8 cellular contexts compared by ENCODE assay signal in the genomic region with DNA sequence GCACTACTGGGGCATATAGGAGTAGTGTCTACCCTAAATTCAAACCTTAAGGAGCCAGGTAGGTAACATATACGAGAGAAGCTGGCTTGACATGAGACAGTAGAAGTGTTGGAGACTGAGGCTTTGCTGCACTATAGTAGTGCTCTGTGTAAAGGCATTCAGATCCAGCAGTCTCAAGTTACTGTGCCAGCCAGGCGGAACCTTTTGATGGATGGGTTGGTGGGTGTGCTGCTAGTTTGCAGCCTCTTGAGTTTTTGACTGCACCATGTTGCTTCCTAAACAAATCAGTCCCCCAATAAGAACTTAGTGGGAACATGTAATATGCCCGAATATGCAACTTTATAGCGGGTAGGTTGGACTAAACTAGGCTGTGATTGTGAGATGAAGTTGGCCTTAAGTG. TPM values are rescaled to one million over a fixed set of nuclear protein-coding genes. Genes with fewer than 3 reads are reported as not detected.
A peak's percentile ranks its signal among the peaks of the same experiment; 100 is the strongest.
DNase-seq lines count a peak whose midpoint lies in the region; ATAC-seq and TF ChIP-seq lines count a peak whose summit lies in the region.

No MANE protein-coding gene starts in this region.

- intact Hi-C loops in breast epithelium (cut with DNase I; ENCODE audit: low total_unique reads), result no loop called here

- H3K9me3 ChIP-seq in Karpas-422 (ENCODE audit: low read length) (no peaks in the 10 kb centered on the region), breast epithelium (no peaks in the 10 kb centered on the region)

- peaks cover 60% of the 10 kb centered on the region for H3K79me2 ChIP-seq in Karpas-422 (ENCODE audit: low read length)

- peaks cover 20% of the 10 kb centered on the region; the same call in 1 of the 2 replicates for H3K36me3 ChIP-seq in Karpas-422 (ENCODE audit: insufficient read depth, low read length)
- no peaks in the 10 kb centered on the region for H3K36me3 ChIP-seq in breast epithelium

- TF ChIP-seq POLR2A in breast epithelium (IDR thresholded peaks at IDR 0.05), result no peak

- H2AFZ ChIP-seq in Karpas-422 (ENCODE audit: low read length), result no peak overlapping the region

- TF ChIP-seq CTCF in AG10803 (conservative IDR thresholded peaks at IDR 0.05; ENCODE audit: low read length), result no peak
- TF ChIP-seq CTCF in breast epithelium (IDR thresholded peaks at IDR 0.05), result no peak

- no peaks in the 10 kb centered on the region for H3K27me3 ChIP-seq in Karpas-422 (ENCODE audit: low read length)
- no peaks in the 10 kb centered on the region for H3K27me3 ChIP-seq in breast epithelium

- in situ Hi-C loops in G401 (cut with HindIII; ENCODE audit: low sequenced_read_pairs), result no loop called here

- H3K4me1 ChIP-seq in Karpas-422 (ENCODE audit: low read length) (peaks cover 27% of the 10 kb centered on the region), breast epithelium (peaks cover 8 to 26% of the 10 kb centered on the region in 2 donors)

- H3K4me2 ChIP-seq in Karpas-422 (ENCODE audit: low read depth, low read length, poor library complexity, severe bottlenecking), result peak overlapping the region; percentile 80

- ATAC-seq in GM21381 (IDR thresholded peaks at IDR 0.05; ENCODE audit: unreplicated experiment), result no peak

- H3K27ac ChIP-seq in Karpas-422 (ENCODE audit: low read length), result peak overlapping the region; percentile 32; the same call in 1 of the 2 replicates
- peak overlapping the region in 1 of 2 donors; percentile 91 for H3K27ac ChIP-seq in breast epithelium

- peak overlapping the region; percentile 94 for H3K4me3 ChIP-seq in AG10803 (ENCODE audit: low read length)
- peak overlapping the region; percentile 78 for H3K4me3 ChIP-seq in Karpas-422 (ENCODE audit: low read length)
- peak overlapping the region; percentile 69 to 98 (median 83) for H3K4me3 ChIP-seq in breast epithelium

- H3K9me2 ChIP-seq in Karpas-422 (replicated peaks; ENCODE audit: insufficient read depth, low read length), result no peaks in the 10 kb centered on the region

- peaks cover 44% of the 10 kb centered on the region for H4K20me1 ChIP-seq in Karpas-422 (ENCODE audit: insufficient read depth, low read depth, low read length)

- peak overlapping the region; percentile 88 for H3K9ac ChIP-seq in Karpas-422 (ENCODE audit: low read length)

- DNase-seq in AG10803 (ENCODE audit: low read depth) (no peak), Karpas-422 (peak; percentile 79), breast epithelium (ENCODE audit: low spot score in 2 of 2) (no peak), myocyte (ENCODE audit: low read depth) (peak; percentile 49), hypothalamus (lab: John Stamatoyannopoulos, UW) (no peak), G401 (ENCODE audit: low spot score) (no peak), cerebellar cortex (ENCODE audit: low spot score) (no peak)

RNA-seq across cellular contexts. Expression of gene CLTA, which starts 1.5 kb away (rescaled TPM):
- 147 and 172 TPM in 2 replicates for total RNA-seq in Karpas-422 (2014; rRNA removed; shearing (Covaris generic); ENCODE audit: low replicate concordance)
- total RNA-seq in breast epithelium (100 to 1,000 TPM; 177 to 202 (median 178) TPM), myocyte (186 and 193 TPM in 2 replicates)
- 251 TPM for polyA plus RNA-seq in myocyte (2012)
- 630 and 665 TPM in 2 replicates for total RNA-seq in G401 (2014; rRNA removed; shearing (Covaris generic))

RNA-seq across cellular contexts. Expression of gene CCIN, which starts 23.0 kb away (rescaled TPM):
- not detected in 2 replicates for total RNA-seq in Karpas-422 (2014; rRNA removed; shearing (Covaris generic); ENCODE audit: low replicate concordance)
- under 1 TPM in 1 of 3 donors, not detected in 2; 0.80 TPM for total RNA-seq in breast epithelium
- total RNA-seq in myocyte, result 0.26 and 1.2 TPM in 2 replicates
- polyA plus RNA-seq in myocyte (2012), result 2.3 TPM
- total RNA-seq in G401 (2014; rRNA removed; shearing (Covaris generic)), result 0.62 TPM in 1 of 2 replicates, not detected in the other

RNA-seq across cellular contexts. Expression of gene GLIPR2, which starts 55.7 kb away (rescaled TPM):
- 0.51 and 0.75 TPM in 2 replicates for total RNA-seq in Karpas-422 (2014; rRNA removed; shearing (Covaris generic); ENCODE audit: low replicate concordance)
- 10 to 100 TPM; 16.5 to 57.4 (median 26.9) TPM for total RNA-seq in breast epithelium
- 24.2 and 26.7 TPM in 2 replicates for total RNA-seq in myocyte
- 67.3 TPM for polyA plus RNA-seq in myocyte (2012)
- total RNA-seq in G401 (2014; rRNA removed; shearing (Covaris generic)), result 15.0 and 19.8 TPM in 2 replicates

Comparison
In these comparisons a context has a peak if more than half of its experiments do, and no peak if none do; other contexts are left out.
1. DNase-seq: peak in Karpas-422 (single experiment) and myocyte (single experiment); none in AG10803 (single experiment), breast epithelium (0 of 2), hypothalamus (0 of 51), G401 (single experiment) and cerebellar cortex (single experiment).
2. Peak in every context shown above with its lines, with median percentiles within 50 percentile points of each other: H3K4me3 ChIP-seq.